1 cellular context compared by ENCODE assay signal in genomic region chr7:17506090-17506489, GRCh38.
A peak's percentile ranks its signal among the peaks of the same experiment; 100 is the strongest.
TF ChIP-seq lines count a peak whose summit lies in the region.

No MANE protein-coding gene starts in this region.

TF ChIP-seq in HepG2, 621 proteins besides CTCF, POLR2A, EP300 and RAD21 (continued from another document):
- TF ChIP-seq, protein P1, sequence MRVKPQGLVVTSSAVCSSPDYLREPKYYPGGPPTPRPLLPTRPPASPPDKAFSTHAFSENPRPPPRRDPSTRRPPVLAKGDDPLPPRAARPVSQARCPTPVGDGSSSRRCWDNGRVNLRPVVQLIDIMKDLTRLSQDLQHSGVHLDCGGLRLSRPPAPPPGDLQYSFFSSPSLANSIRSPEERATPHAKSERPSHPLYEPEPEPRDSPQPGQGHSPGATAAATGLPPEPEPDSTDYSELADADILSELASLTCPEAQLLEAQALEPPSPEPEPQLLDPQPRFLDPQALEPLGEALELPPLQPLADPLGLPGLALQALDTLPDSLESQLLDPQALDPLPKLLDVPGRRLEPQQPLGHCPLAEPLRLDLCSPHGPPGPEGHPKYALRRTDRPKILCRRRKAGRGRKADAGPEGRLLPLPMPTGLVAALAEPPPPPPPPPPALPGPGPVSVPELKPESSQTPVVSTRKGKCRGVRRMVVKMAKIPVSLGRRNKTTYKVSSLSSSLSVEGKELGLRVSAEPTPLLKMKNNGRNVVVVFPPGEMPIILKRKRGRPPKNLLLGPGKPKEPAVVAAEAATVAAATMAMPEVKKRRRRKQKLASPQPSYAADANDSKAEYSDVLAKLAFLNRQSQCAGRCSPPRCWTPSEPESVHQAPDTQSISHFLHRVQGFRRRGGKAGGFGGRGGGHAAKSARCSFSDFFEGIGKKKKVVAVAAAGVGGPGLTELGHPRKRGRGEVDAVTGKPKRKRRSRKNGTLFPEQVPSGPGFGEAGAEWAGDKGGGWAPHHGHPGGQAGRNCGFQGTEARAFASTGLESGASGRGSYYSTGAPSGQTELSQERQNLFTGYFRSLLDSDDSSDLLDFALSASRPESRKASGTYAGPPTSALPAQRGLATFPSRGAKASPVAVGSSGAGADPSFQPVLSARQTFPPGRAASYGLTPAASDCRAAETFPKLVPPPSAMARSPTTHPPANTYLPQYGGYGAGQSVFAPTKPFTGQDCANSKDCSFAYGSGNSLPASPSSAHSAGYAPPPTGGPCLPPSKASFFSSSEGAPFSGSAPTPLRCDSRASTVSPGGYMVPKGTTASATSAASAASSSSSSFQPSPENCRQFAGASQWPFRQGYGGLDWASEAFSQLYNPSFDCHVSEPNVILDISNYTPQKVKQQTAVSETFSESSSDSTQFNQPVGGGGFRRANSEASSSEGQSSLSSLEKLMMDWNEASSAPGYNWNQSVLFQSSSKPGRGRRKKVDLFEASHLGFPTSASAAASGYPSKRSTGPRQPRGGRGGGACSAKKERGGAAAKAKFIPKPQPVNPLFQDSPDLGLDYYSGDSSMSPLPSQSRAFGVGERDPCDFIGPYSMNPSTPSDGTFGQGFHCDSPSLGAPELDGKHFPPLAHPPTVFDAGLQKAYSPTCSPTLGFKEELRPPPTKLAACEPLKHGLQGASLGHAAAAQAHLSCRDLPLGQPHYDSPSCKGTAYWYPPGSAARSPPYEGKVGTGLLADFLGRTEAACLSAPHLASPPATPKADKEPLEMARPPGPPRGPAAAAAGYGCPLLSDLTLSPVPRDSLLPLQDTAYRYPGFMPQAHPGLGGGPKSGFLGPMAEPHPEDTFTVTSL (CRISPR knock-in tag; IDR thresholded peaks at IDR 0.05; ENCODE audit: borderline replicate concordance) = peak; percentile 99
- TF ChIP-seq, protein P2, sequence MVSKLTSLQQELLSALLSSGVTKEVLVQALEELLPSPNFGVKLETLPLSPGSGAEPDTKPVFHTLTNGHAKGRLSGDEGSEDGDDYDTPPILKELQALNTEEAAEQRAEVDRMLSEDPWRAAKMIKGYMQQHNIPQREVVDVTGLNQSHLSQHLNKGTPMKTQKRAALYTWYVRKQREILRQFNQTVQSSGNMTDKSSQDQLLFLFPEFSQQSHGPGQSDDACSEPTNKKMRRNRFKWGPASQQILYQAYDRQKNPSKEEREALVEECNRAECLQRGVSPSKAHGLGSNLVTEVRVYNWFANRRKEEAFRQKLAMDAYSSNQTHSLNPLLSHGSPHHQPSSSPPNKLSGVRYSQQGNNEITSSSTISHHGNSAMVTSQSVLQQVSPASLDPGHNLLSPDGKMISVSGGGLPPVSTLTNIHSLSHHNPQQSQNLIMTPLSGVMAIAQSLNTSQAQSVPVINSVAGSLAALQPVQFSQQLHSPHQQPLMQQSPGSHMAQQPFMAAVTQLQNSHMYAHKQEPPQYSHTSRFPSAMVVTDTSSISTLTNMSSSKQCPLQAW (CRISPR knock-in tag; IDR thresholded peaks at IDR 0.05) = peak; percentile 28; the same call in 1 of the 2 replicates
- TF ChIP-seq GATAD2A (CRISPR knock-in tag; IDR thresholded peaks at IDR 0.05) (peak; percentile 98), ZNF251 (CRISPR knock-in tag; IDR thresholded peaks at IDR 0.05) (no peak), HOXD1 (CRISPR knock-in tag; IDR thresholded peaks at IDR 0.05) (peak; percentile 62; the same call in 1 of the 2 replicates), PATZ1 (CRISPR knock-in tag; IDR thresholded peaks at IDR 0.05) (peak; percentile 79), ATF1 (CRISPR knock-in tag; IDR thresholded peaks at IDR 0.05) (peak; percentile 67; the same call in 1 of the 2 replicates), ZNF644 (CRISPR knock-in tag; IDR thresholded peaks at IDR 0.05; ENCODE audit: low read depth) (peak; percentile 81), IRF2 (CRISPR knock-in tag; IDR thresholded peaks at IDR 0.05) (peak; percentile 94)
- TF ChIP-seq, protein P3, sequence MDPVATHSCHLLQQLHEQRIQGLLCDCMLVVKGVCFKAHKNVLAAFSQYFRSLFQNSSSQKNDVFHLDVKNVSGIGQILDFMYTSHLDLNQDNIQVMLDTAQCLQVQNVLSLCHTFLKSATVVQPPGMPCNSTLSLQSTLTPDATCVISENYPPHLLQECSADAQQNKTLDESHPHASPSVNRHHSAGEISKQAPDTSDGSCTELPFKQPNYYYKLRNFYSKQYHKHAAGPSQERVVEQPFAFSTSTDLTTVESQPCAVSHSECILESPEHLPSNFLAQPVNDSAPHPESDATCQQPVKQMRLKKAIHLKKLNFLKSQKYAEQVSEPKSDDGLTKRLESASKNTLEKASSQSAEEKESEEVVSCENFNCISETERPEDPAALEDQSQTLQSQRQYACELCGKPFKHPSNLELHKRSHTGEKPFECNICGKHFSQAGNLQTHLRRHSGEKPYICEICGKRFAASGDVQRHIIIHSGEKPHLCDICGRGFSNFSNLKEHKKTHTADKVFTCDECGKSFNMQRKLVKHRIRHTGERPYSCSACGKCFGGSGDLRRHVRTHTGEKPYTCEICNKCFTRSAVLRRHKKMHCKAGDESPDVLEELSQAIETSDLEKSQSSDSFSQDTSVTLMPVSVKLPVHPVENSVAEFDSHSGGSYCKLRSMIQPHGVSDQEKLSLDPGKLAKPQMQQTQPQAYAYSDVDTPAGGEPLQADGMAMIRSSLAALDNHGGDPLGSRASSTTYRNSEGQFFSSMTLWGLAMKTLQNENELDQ (CRISPR knock-in tag; IDR thresholded peaks at IDR 0.05; ENCODE audit: borderline replicate concordance) = no peak
- TF ChIP-seq, protein P4, sequence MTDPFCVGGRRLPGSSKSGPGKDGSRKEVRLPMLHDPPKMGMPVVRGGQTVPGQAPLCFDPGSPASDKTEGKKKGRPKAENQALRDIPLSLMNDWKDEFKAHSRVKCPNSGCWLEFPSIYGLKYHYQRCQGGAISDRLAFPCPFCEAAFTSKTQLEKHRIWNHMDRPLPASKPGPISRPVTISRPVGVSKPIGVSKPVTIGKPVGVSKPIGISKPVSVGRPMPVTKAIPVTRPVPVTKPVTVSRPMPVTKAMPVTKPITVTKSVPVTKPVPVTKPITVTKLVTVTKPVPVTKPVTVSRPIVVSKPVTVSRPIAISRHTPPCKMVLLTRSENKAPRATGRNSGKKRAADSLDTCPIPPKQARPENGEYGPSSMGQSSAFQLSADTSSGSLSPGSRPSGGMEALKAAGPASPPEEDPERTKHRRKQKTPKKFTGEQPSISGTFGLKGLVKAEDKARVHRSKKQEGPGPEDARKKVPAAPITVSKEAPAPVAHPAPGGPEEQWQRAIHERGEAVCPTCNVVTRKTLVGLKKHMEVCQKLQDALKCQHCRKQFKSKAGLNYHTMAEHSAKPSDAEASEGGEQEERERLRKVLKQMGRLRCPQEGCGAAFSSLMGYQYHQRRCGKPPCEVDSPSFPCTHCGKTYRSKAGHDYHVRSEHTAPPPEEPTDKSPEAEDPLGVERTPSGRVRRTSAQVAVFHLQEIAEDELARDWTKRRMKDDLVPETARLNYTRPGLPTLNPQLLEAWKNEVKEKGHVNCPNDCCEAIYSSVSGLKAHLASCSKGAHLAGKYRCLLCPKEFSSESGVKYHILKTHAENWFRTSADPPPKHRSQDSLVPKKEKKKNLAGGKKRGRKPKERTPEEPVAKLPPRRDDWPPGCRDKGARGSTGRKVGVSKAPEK (CRISPR knock-in tag; IDR thresholded peaks at IDR 0.05; ENCODE audit: borderline replicate concordance) = peak; percentile 74; the same call in 1 of the 2 replicates
- TF ChIP-seq, protein P5, sequence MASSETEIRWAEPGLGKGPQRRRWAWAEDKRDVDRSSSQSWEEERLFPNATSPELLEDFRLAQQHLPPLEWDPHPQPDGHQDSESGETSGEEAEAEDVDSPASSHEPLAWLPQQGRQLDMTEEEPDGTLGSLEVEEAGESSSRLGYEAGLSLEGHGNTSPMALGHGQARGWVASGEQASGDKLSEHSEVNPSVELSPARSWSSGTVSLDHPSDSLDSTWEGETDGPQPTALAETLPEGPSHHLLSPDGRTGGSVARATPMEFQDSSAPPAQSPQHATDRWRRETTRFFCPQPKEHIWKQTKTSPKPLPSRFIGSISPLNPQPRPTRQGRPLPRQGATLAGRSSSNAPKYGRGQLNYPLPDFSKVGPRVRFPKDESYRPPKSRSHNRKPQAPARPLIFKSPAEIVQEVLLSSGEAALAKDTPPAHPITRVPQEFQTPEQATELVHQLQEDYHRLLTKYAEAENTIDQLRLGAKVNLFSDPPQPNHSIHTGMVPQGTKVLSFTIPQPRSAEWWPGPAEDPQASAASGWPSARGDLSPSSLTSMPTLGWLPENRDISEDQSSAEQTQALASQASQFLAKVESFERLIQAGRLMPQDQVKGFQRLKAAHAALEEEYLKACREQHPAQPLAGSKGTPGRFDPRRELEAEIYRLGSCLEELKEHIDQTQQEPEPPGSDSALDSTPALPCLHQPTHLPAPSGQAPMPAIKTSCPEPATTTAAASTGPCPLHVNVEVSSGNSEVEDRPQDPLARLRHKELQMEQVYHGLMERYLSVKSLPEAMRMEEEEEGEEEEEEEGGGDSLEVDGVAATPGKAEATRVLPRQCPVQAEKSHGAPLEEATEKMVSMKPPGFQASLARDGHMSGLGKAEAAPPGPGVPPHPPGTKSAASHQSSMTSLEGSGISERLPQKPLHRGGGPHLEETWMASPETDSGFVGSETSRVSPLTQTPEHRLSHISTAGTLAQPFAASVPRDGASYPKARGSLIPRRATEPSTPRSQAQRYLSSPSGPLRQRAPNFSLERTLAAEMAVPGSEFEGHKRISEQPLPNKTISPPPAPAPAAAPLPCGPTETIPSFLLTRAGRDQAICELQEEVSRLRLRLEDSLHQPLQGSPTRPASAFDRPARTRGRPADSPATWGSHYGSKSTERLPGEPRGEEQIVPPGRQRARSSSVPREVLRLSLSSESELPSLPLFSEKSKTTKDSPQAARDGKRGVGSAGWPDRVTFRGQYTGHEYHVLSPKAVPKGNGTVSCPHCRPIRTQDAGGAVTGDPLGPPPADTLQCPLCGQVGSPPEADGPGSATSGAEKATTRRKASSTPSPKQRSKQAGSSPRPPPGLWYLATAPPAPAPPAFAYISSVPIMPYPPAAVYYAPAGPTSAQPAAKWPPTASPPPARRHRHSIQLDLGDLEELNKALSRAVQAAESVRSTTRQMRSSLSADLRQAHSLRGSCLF (CRISPR knock-in tag; IDR thresholded peaks at IDR 0.05; ENCODE audit: borderline replicate concordance) = no peak
